In the genomic region with DNA sequence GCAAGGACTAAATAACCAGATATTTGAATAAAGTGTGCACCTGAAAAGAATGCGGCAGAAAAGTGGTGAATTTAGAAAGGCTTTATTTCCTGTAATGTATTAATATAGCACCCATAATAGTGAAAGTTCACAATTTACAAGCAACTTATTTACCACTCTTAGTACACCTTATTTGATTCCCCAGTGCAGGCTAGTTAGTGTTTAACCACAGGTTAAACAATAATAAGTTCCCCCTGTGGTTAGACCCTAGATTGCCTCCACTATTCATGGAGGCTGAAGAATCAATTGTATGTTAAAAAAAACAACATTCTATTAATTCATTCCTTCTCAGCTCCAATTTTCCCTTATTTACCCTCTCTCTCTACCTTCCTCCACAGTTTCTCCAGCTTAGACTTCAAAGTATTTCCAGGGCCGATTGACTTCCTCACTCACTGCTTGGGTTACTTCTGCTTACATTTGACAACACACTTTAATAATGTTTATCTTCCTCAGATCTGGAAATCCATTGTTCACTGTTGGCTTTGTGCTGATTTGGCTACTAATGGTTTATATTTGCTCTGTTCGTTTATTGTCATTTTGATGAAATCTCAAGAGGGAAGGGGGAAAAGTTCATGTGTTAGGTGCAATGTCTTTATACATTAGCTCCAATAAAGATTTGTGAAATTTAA, we compare ENCODE assay signal across 16 cellular contexts.
DNase-seq lines count a peak whose midpoint lies in the region; ATAC-seq and TF ChIP-seq lines count a peak whose summit lies in the region.
"Had no signal": no experiment of that assay in that cellular context is flagged by ENCODE, and none has a peak within 500 bp of the region (broad histone marks: within the 10 kb centered on the region; RNA-seq: fewer than 3 reads in every experiment).

No MANE protein-coding gene starts in this region.

- no peaks in the 10 kb centered on the region for H3K36me3 Mint-ChIP-seq in endodermal cell (ENCODE audit: low read depth)

- peaks cover 3% of the 10 kb centered on the region for H3K4me1 ChIP-seq in endodermal cell (ENCODE audit: control insufficient read depth, insufficient read depth, low read length)
- H3K4me1 ChIP-seq: heart left ventricle had no signal

- no peaks in the 10 kb centered on the region for H3K27me3 Mint-ChIP-seq in endodermal cell (ENCODE audit: insufficient read depth)
- H3K27me3 Mint-ChIP-seq: activated CD8-positive, alpha-beta T cell treated with anti-CD3 and anti-CD28 coated beads for 36 hours had no signal

- H3K27ac ChIP-seq in endodermal cell (ENCODE audit: low read depth, low read length): no peak overlapping the region
- H3K27ac ChIP-seq: GM23248, heart left ventricle, ovary had no signal

- H3K9ac ChIP-seq in endodermal cell (ENCODE audit: extremely low read depth, low read length, poor library complexity, severe bottlenecking): no peak overlapping the region
- H3K9ac ChIP-seq: GM23248 had no signal

- no peak for TF ChIP-seq CTCF in endodermal cell (conservative IDR thresholded peaks at IDR 0.05)

- H3K4me1 Mint-ChIP-seq in endodermal cell: peaks cover 15% of the 10 kb centered on the region

- WGBS in endodermal cell (ENCODE audit: insufficient coverage in 1 of 2, insufficient read length in 1 of 2), 2 experiments: 91 to 100% methylated on average over 1 to 2 of the region's 3 CpGs

- DNase-seq in endodermal cell (no peak), T-helper 9 cell (no peak), NOMO-1 treated with dmso at 0.1 percent for 144 hours (lab: John Stamatoyannopoulos, UW; ENCODE audit: unreplicated experiment) (no peak)
- DNase-seq in activated T-cell treated with anti-CD3 and anti-CD28 coated beads, Interleukin-2, amount 50 U/mL, for 1 hour: no peak
- DNase-seq: activated CD8-positive, alpha-beta T cell treated with anti-CD3 and anti-CD28 coated beads for 36 hours; amniotic stem cell; DMS153; GM23248; heart left ventricle; ovary; substantia nigra had no signal

- no peak for TF ChIP-seq POLR2A in GM18505 (IDR thresholded peaks at IDR 0.05; ENCODE audit: borderline replicate concordance, extremely low read depth, insufficient read depth, insufficient read length)

- no peaks in the 10 kb centered on the region for H3K36me3 ChIP-seq in endodermal cell (ENCODE audit: control insufficient read depth, insufficient read depth, low read length)
- H3K36me3 ChIP-seq: heart left ventricle, ovary had no signal

- no peaks in the 10 kb centered on the region for H3K9me3 Mint-ChIP-seq in endodermal cell
- H3K9me3 Mint-ChIP-seq: activated CD8-positive, alpha-beta T cell treated with anti-CD3 and anti-CD28 coated beads for 36 hours had no signal

- peak; percentile 84 for ATAC-seq in GM18505 (IDR thresholded peaks at IDR 0.05; ENCODE audit: unreplicated experiment)
- ATAC-seq in GM21737 (IDR thresholded peaks at IDR 0.05; ENCODE audit: unreplicated experiment): peak; percentile 77
- peak; percentile 80 for ATAC-seq in HG03354 (IDR thresholded peaks at IDR 0.05; ENCODE audit: poor library complexity, severe bottlenecking, unreplicated experiment)
- no peak for ATAC-seq in HG03521 (IDR thresholded peaks at IDR 0.05; ENCODE audit: unreplicated experiment)
- ATAC-seq: activated CD8-positive, alpha-beta T cell treated with anti-CD3 and anti-CD28 coated beads for 36 hours; esophagus mucosa; heart left ventricle had no signal

- H3K27me3 ChIP-seq in endodermal cell (ENCODE audit: control insufficient read depth, insufficient read depth, low read length, poor library complexity, severe bottlenecking): no peaks in the 10 kb centered on the region
- H3K27me3 ChIP-seq: heart left ventricle, ovary had no signal

- no peak overlapping the region for H3K27ac Mint-ChIP-seq in endodermal cell
- H3K27ac Mint-ChIP-seq: activated CD8-positive, alpha-beta T cell treated with anti-CD3 and anti-CD28 coated beads for 36 hours had no signal

- no peak overlapping the region for H3K4me3 Mint-ChIP-seq in endodermal cell
- H3K4me3 Mint-ChIP-seq: activated CD8-positive, alpha-beta T cell treated with anti-CD3 and anti-CD28 coated beads for 36 hours had no signal

- H3K9me3 ChIP-seq in endodermal cell (ENCODE audit: control insufficient read depth, low read length): no peaks in the 10 kb centered on the region
- H3K9me3 ChIP-seq: heart left ventricle, ovary had no signal

- peak overlapping the region; percentile 10 for H3K4me3 ChIP-seq in endodermal cell (ENCODE audit: low read length)
- H3K4me3 ChIP-seq: GM23248, heart left ventricle, ovary had no signal
